In the genomic region with DNA sequence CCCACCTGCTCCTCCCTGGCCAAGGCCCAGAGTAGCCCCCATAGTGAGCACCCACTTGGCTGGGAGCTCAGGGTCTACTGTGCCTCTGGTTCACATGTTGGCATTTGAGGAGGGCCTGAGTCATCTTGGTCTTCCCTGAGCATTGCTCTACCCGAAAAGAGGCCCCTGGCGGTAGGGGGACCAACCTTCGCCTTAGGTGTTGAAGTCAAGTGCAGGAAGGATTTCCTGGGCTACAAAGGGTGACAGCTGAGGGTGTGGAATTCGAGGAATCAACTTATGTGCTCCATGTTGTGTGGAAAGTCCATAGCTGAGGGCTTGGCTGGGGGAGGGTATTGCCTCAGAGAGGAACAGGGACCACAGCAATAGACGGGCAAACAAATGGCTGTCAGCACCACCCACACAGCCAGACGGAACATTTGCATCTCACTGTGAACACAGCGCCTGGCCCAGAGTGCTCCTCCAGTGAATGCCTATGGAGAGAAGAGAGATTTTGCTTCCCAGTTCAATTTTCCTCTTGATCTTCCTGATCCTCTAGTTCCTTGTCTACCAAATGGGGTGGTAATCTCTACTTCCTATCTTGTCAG, we compare ENCODE assay signal across 1 cellular context.
TF ChIP-seq lines count a peak whose summit lies in the region.

No MANE protein-coding gene starts in this region.

TF ChIP-seq in HepG2, 621 proteins besides CTCF, POLR2A, EP300 and RAD21 (continued from another document):
- no peak for TF ChIP-seq RNF219 (CRISPR knock-in tag; IDR thresholded peaks at IDR 0.05)
- no peak for TF ChIP-seq HMG20B (CRISPR knock-in tag; conservative IDR thresholded peaks at IDR 0.05)
- TF ChIP-seq SALL1 (CRISPR knock-in tag; IDR thresholded peaks at IDR 0.05): peak; percentile 23; the same call in 1 of the 2 replicates
- TF ChIP-seq ETV6 (CRISPR knock-in tag; conservative IDR thresholded peaks at IDR 0.05): no peak; the same call in 1 of the 2 replicates
- TF ChIP-seq, protein P1, sequence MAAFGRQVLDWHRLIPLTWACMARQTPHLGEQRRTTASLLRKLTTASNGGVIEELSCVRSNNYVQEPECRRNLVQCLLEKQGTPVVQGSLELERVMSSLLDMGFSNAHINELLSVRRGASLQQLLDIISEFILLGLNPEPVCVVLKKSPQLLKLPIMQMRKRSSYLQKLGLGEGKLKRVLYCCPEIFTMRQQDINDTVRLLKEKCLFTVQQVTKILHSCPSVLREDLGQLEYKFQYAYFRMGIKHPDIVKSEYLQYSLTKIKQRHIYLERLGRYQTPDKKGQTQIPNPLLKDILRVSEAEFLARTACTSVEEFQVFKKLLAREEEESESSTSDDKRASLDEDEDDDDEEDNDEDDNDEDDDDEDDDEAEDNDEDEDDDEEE (CRISPR knock-in tag; IDR thresholded peaks at IDR 0.05): no peak
- TF ChIP-seq ZFYVE20 (CRISPR knock-in tag; IDR thresholded peaks at IDR 0.05; ENCODE audit: borderline replicate concordance, low read depth): no peak
